13 cellular contexts compared by ENCODE assay signal in genomic region chr21:30257773-30258172, GRCh38. TPM values are rescaled to one million over a fixed set of nuclear protein-coding genes. Genes with fewer than 3 reads are reported as not detected.
A peak's percentile ranks its signal among the peaks of the same experiment; 100 is the strongest.
DNase-seq lines count a peak whose midpoint lies in the region; ATAC-seq and TF ChIP-seq lines count a peak whose summit lies in the region.
"Had no signal": no experiment of that assay in that cellular context is flagged by ENCODE, and none has a peak within 500 bp of the region (broad histone marks: within the 10 kb centered on the region; RNA-seq: fewer than 3 reads in every experiment).

No MANE protein-coding gene starts in this region.

- no peak overlapping the region for H3K4me3 ChIP-seq in GM23248
- H3K4me3 ChIP-seq in mammary epithelial cell (replicated peaks in 1 of 3; ENCODE audit: insufficient read depth in 1 of 3, low read depth in 2 of 3, low read length in 3 of 3): no peak overlapping the region
- no peak overlapping the region for H3K4me3 ChIP-seq in mucosa of descending colon
- H3K4me3 ChIP-seq: Peyer's patch, psoas muscle had no signal

- dilution Hi-C loops in mammary epithelial cell (cut with HindIII; ENCODE audit: low sequenced_read_pairs): loop anchor here (25.0 kb wide), 1 partner anchor 220 kb away; no protein-coding TSS in a partner anchor

- H3K27me3 ChIP-seq in GM23248 (replicated peaks; ENCODE audit: insufficient read depth): no peaks in the 10 kb centered on the region
- H3K27me3 ChIP-seq in mammary epithelial cell (ENCODE audit: insufficient read depth, low read length): no peaks in the 10 kb centered on the region
- H3K27me3 ChIP-seq: Peyer's patch had no signal

- H3K9me2 ChIP-seq in GM23248 (ENCODE audit: insufficient read depth): no peaks in the 10 kb centered on the region

- in situ Hi-C loops in GM23248 (cut with MboI): no loop called here
- in situ Hi-C loops in mammary epithelial cell (cut with MboI; ENCODE audit: low sequenced_read_pairs in 2 of 2): no loop called here

- H3F3A ChIP-seq in GM23248 (ENCODE audit: insufficient read depth): no peaks in the 10 kb centered on the region

- ATAC-seq in mucosa of descending colon (peak; percentile 53), HG03280 (IDR thresholded peaks at IDR 0.05; ENCODE audit: unreplicated experiment) (no peak)
- ATAC-seq: psoas muscle had no signal

- no peak overlapping the region for H3K4me2 ChIP-seq in GM23248 (ENCODE audit: unreplicated experiment)
- H3K4me2 ChIP-seq in mammary epithelial cell (ENCODE audit: insufficient read depth, low read depth, low read length): no peak overlapping the region

- no peak overlapping the region for H3K9ac ChIP-seq in GM23248
- no peak overlapping the region for H3K9ac ChIP-seq in mammary epithelial cell (ENCODE audit: insufficient read depth, low read length)

- no peaks in the 10 kb centered on the region for H3K9me3 ChIP-seq in GM23248 (ENCODE audit: low read depth)
- no peaks in the 10 kb centered on the region for H3K9me3 ChIP-seq in mammary epithelial cell (replicated peaks; ENCODE audit: insufficient read depth, low read length)
- H3K9me3 ChIP-seq in mucosa of descending colon: no peaks in the 10 kb centered on the region
- H3K9me3 ChIP-seq: Peyer's patch, psoas muscle had no signal

- H3K79me2 ChIP-seq in GM23248 (ENCODE audit: insufficient read depth) (no peaks in the 10 kb centered on the region), mammary epithelial cell (ENCODE audit: insufficient read depth, low read length) (no peaks in the 10 kb centered on the region)

- H3K27ac ChIP-seq in GM23248 (no peak overlapping the region), mammary epithelial cell (ENCODE audit: insufficient read depth, low read depth, low read length) (no peak overlapping the region)
- H3K27ac ChIP-seq: Peyer's patch, psoas muscle had no signal

- TF ChIP-seq CTCF in mammary epithelial cell (conservative IDR thresholded peaks at IDR 0.05 in 1 of 2, IDR thresholded peaks at IDR 0.05 in 1 of 2; ENCODE audit: extremely low read depth in 1 of 2, insufficient read depth in 1 of 2, low read depth in 1 of 2, low read length in 2 of 2) (peak; percentile 55 to 64), mucosa of descending colon (IDR thresholded peaks at IDR 0.05) (no peak)

- H2AFZ ChIP-seq in GM23248 (no peak overlapping the region), mammary epithelial cell (ENCODE audit: low read depth, low read length) (no peak overlapping the region)

- WGBS in GM23248 (ENCODE audit: low coverage in 1 of 2, low lambda C conversion rate in 2 of 2, missing lambda C conversion rate in 2 of 2), 2 experiments: 39 to 41% methylated on average over 4 of the region's 4 CpGs
- WGBS in mammary epithelial cell (ENCODE audit: low coverage, missing lambda C conversion rate): 47% methylated on average over 4 of the region's 4 CpGs

- DNase-seq in GM23248 (peak; percentile 69), NCI-H446 treated with DMSO at 0.1 percent for 48 hours (lab: John Stamatoyannopoulos, UW) (peak; percentile 8), mammary epithelial cell (peak; percentile 66), mucosa of descending colon (peak in 1 of 3 donors; percentile 56), NCI-H2029 (lab: John Stamatoyannopoulos, UW) (no peak), NCI-H510A treated with DMSO at 0.1 percent for 48 hours (lab: John Stamatoyannopoulos, UW) (no peak), retina (no peak)
- DNase-seq: activated T-cell treated with anti-CD3 and anti-CD28 coated beads, Interleukin-2, amount 50 U/mL, for 24 hours; psoas muscle; substantia nigra had no signal

- intact Hi-C loops in mammary epithelial cell (cut with micrococcal nuclease) (loop anchor here (1.0 to 2.0 kb wide), 4 partner anchors 51 to 213 kb away; no protein-coding TSS in a partner anchor), mucosa of descending colon (cut with DNase I, micrococcal nuclease) (no loop called here)

- H3K36me3 ChIP-seq in GM23248 (ENCODE audit: low read depth) (no peaks in the 10 kb centered on the region), mammary epithelial cell (ENCODE audit: insufficient read depth, low read length) (no peaks in the 10 kb centered on the region), mucosa of descending colon (ENCODE audit: low read depth) (no peaks in the 10 kb centered on the region)
- H3K36me3 ChIP-seq: Peyer's patch had no signal

- no peaks in the 10 kb centered on the region for H4K20me1 ChIP-seq in GM23248 (ENCODE audit: insufficient read depth)
- H4K20me1 ChIP-seq in mammary epithelial cell (ENCODE audit: insufficient read depth, low read length): no peaks in the 10 kb centered on the region

- CTCF ChIA-PET in mammary epithelial cell (lab: Charles Lee; ENCODE audit: low non-redundant PET): interaction anchor here (0.6 to 0.7 kb wide), 2 partner anchors 51 to 369 kb away, joined by 3 to 4 read pairs; no protein-coding TSS in a partner anchor

- BruUV-seq in mammary epithelial cell (replicated peaks; lab: Mats Ljungman, UMichigan): no TSS peak

- H3K4me1 ChIP-seq in GM23248 (ENCODE audit: insufficient read depth) (no peaks in the 10 kb centered on the region), mammary epithelial cell (ENCODE audit: insufficient read depth, low read length) (no peaks in the 10 kb centered on the region), mucosa of descending colon (ENCODE audit: low read depth) (no peaks in the 10 kb centered on the region)
- H3K4me1 ChIP-seq: Peyer's patch, psoas muscle had no signal

RNA-seq across cellular contexts. Expression of gene KRTAP24-1, which starts 25.0 kb away (rescaled TPM):
- not detected in 2 replicates for total RNA-seq in GM23248 (2014; rRNA removed; shearing (Covaris generic))
- polyA plus RNA-seq in GM23248 (2016; fragmentation: Nextera tagmentation; extraction: Ambion mirVana) (not detected in 2 replicates), mammary epithelial cell (not detected)
- total RNA-seq in mammary epithelial cell (not detected), mucosa of descending colon (not detected)
- polyA minus RNA-seq in mammary epithelial cell: not detected
- total RNA-seq: Peyer's patch, psoas muscle had no signal
- polyA plus RNA-seq: esophagus, psoas muscle had no signal

RNA-seq across cellular contexts. Expression of gene KRTAP25-1, which starts 31.5 kb away (rescaled TPM):
- not detected in 2 replicates for total RNA-seq in GM23248 (2014; rRNA removed; shearing (Covaris generic))
- polyA plus RNA-seq in GM23248 (2016; fragmentation: Nextera tagmentation; extraction: Ambion mirVana) (not detected in 2 replicates), mammary epithelial cell (not detected)
- total RNA-seq in mammary epithelial cell (not detected), mucosa of descending colon (not detected)
- polyA minus RNA-seq in mammary epithelial cell: not detected
- total RNA-seq: Peyer's patch, psoas muscle had no signal
- polyA plus RNA-seq: esophagus, psoas muscle had no signal

RNA-seq across cellular contexts. Expression of gene CLDN8, which starts 41.9 kb away (rescaled TPM):
- total RNA-seq in GM23248 (2014; rRNA removed; shearing (Covaris generic)): not detected in 2 replicates
- not detected in 2 replicates for polyA plus RNA-seq in GM23248 (2016; fragmentation: Nextera tagmentation; extraction: Ambion mirVana)
- 1 to 10 TPM in 1 of 2 donors, not detected in 1; 1.3 TPM for total RNA-seq in mammary epithelial cell
- polyA plus RNA-seq in mammary epithelial cell: 0.06 TPM
- not detected for polyA minus RNA-seq in mammary epithelial cell
- total RNA-seq in mucosa of descending colon: 10 to 100 TPM; 14.5 to 61.9 (median 35.8) TPM
- total RNA-seq: psoas muscle had no signal
- polyA plus RNA-seq: psoas muscle had no signal

Comparison
In these comparisons a context has a peak if more than half of its experiments do, and no peak if none do; other contexts are left out.
1. DNase-seq: peak in GM23248 (single experiment), NCI-H446 treated with DMSO at 0.1 percent for 48 hours (single experiment) and mammary epithelial cell (single experiment); none in NCI-H2029 (single experiment), NCI-H510A treated with DMSO at 0.1 percent for 48 hours (single experiment) and retina (single experiment).
2. RNA of gene CLDN8, which starts 41.9 kb away (total RNA-seq): 14.5 to 61.9 TPM in mucosa of descending colon; 1.3 TPM in mammary epithelial cell and not detected in GM23248; every median in the first group is over 4 times any median in the second.